Comparison of ENCODE assay signal across 30 cellular contexts in the genomic region with DNA sequence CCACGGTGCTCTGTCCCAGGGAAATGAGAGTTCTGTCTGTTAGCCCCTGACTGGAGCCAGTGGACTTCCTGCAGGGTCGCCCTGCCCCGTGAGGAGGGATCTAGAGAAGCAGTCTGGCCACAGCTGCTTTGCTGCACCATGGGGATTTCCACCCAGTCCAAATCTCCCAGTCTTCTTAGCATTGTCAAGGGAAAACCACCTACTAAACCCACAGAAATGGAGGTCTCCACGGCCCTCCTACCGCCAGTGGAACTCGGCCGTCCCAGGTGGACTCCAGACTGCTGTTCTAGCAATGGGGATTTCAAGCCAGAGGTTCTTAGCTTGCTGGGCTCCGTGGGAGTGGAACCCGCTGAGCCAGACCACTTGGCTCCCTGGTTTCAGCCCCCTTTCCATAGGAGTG.
"Had no signal": no experiment of that assay in that cellular context is flagged by ENCODE, and none has a peak within 500 bp of the region (broad histone marks: within the 10 kb centered on the region; RNA-seq: fewer than 3 reads in every experiment).

No MANE protein-coding gene starts in this region.

- DNase-seq: activated B cell treated with CpG ODN at 0.5 μM for 24 hours; activated CD4-positive, alpha-beta T cell treated with anti-CD3 and anti-CD28 coated beads for 48 hours; activated CD4-positive, alpha-beta T cell treated with anti-CD3 and anti-CD28 coated beads, Interleukin-2, amount 50 U/mL, for 1 hour; activated CD4-positive, alpha-beta T cell treated with anti-CD3 and anti-CD28 coated beads, Interleukin-2, amount 50 U/mL, for 48 hours; activated CD8-positive, alpha-beta memory T cell treated with anti-CD3 and anti-CD28 coated beads for 24 hours; activated CD8-positive, alpha-beta T cell treated with anti-CD3 and anti-CD28 coated beads for 36 hours; activated effector memory CD4-positive, alpha-beta T cell treated with Interleukin-2 at 50 U/mL for 16 hours; activated gamma-delta T cell treated with Interleukin-2 at 50 U/mL for 16 hours; activated naive CD4-positive, alpha-beta T cell treated with anti-CD3 and anti-CD28 coated beads, Interleukin-2, amount 50 U/mL, for 16 hours; activated naive CD4-positive, alpha-beta T cell treated with Interleukin-2 at 50 U/mL for 16 hours; activated T-cell treated with anti-CD3 and anti-CD28 coated beads, Interleukin-2, amount 50 U/mL, for 4 hours; amniotic stem cell; anterior cingulate cortex; caudate nucleus; cortex of kidney; dermis blood vessel endothelial cell; effector CD8-positive, alpha-beta T cell; esophagus squamous epithelium; foreskin melanocyte; heart right ventricle; T-helper 2 cell had no signal

- H3K27me3 ChIP-seq: esophagus squamous epithelium, gastroesophageal sphincter, heart right ventricle had no signal

- H3K4me3 ChIP-seq: esophagus squamous epithelium, gastroesophageal sphincter, heart right ventricle had no signal

- ATAC-seq: activated CD4-positive, CD25-positive, alpha-beta regulatory T cell treated with anti-CD3 and anti-CD28 coated beads, Interleukin-2, amount 50 U/mL, for 24 hours; activated CD8-positive, alpha-beta T cell treated with anti-CD3 and anti-CD28 coated beads for 36 hours; activated T-cell treated with anti-CD3 and anti-CD28 coated beads, Interleukin-2, amount 50 U/mL, for 4 hours; activated T-helper 17 cell treated with anti-CD3 and anti-CD28 coated beads, Interleukin-2, amount 50 U/mL, for 72 hours; gastroesophageal sphincter; heart right ventricle had no signal

- H3K36me3 ChIP-seq: esophagus squamous epithelium, gastroesophageal sphincter, heart right ventricle had no signal

- H3K27ac ChIP-seq: epithelial cell of prostate, esophagus squamous epithelium, gastroesophageal sphincter, heart right ventricle, VCaP had no signal

- FAIRE-seq: astrocyte, colon, endometrium, endothelial cell of umbilical vein had no signal

- H3K9me3 ChIP-seq: esophagus squamous epithelium, heart right ventricle had no signal

- H3K4me1 ChIP-seq: esophagus squamous epithelium, gastroesophageal sphincter, heart right ventricle had no signal
